In genomic region chr17:82862758-82863645, GRCh38 we compare ENCODE assay signal across 9 cellular contexts. TPM values are rescaled to one million over a fixed set of nuclear protein-coding genes. Genes with fewer than 3 reads are reported as not detected.
DNase-seq lines count a peak whose midpoint lies in the region; ATAC-seq and TF ChIP-seq lines count a peak whose summit lies in the region.
"Had no signal": no experiment of that assay in that cellular context is flagged by ENCODE, and none has a peak within 500 bp of the region (broad histone marks: within the 10 kb centered on the region; RNA-seq: fewer than 3 reads in every experiment).

No MANE protein-coding gene starts in this region.

- no peak for ATAC-seq in HG02885 (IDR thresholded peaks at IDR 0.05; ENCODE audit: poor library complexity, unreplicated experiment)

- no peaks in the 10 kb centered on the region for H3K9me3 Mint-ChIP-seq in activated CD4-positive, alpha-beta T cell treated with anti-CD3 and anti-CD28 coated beads, Interleukin-2, amount 10 ng/mL, durations not matched to agents 24 days and 14 days

- H3K36me3 Mint-ChIP-seq in activated CD4-positive, alpha-beta T cell treated with anti-CD3 and anti-CD28 coated beads, Interleukin-2, amount 10 ng/mL, durations not matched to agents 24 days and 14 days (ENCODE audit: low read depth) = peaks cover 16% of the 10 kb centered on the region

- peaks cover 73% of the 10 kb centered on the region for H3K4me1 Mint-ChIP-seq in activated CD4-positive, alpha-beta T cell treated with anti-CD3 and anti-CD28 coated beads, Interleukin-2, amount 10 ng/mL, durations not matched to agents 24 days and 14 days

- H3K36me3 ChIP-seq in SK-N-MC (ENCODE audit: insufficient read depth, low read length) = no peaks in the 10 kb centered on the region
- no peaks in the 10 kb centered on the region for H3K36me3 ChIP-seq in esophagus squamous epithelium

- no peak for DNase-seq in activated CD4-positive, alpha-beta T cell treated with anti-CD3 and anti-CD28 coated beads, Interleukin-2, amount 10 ng/mL, durations not matched to agents 24 days and 14 days
- no peak for DNase-seq in activated CD4-positive, alpha-beta T cell treated with anti-CD3 and anti-CD28 coated beads, Interleukin-2, amount 50 U/mL, for 1 hour
- DNase-seq in SK-N-MC (ENCODE audit: low read depth, low spot score) (no peak), esophagus squamous epithelium (lab: John Stamatoyannopoulos, UW) (no peak), GOT3 (lab: John Stamatoyannopoulos, UW) (no peak), MV-4-11 (lab: John Stamatoyannopoulos, UW) (no peak)
- DNase-seq: NCI-H774 had no signal

- peak overlapping the region; percentile 36; the same call in 1 of the 2 replicates for H3K4me3 ChIP-seq in SK-N-MC
- no peak overlapping the region for H3K4me3 ChIP-seq in esophagus squamous epithelium
- no peak overlapping the region for H3K4me3 ChIP-seq in skin epidermis

- H3K4me1 ChIP-seq in esophagus squamous epithelium = peaks cover 51 to 91% (median 53%) of the 10 kb centered on the region in 3 donors

- WGBS in esophagus squamous epithelium, 2 donors = 90 to 93% methylated on average over 18 to 27 of the region's 31 CpGs

- intact Hi-C loops in activated CD4-positive, alpha-beta T cell treated with anti-CD3 and anti-CD28 coated beads, Interleukin-2, amount 10 ng/mL, durations not matched to agents 24 days and 14 days (cut with micrococcal nuclease) = loop anchor here (2.0 to 10.0 kb wide), 3 partner anchors 14 to 189 kb away; no protein-coding TSS in a partner anchor
- intact Hi-C loops in esophagus squamous epithelium (cut with DNase I) = no loop called here

- no peaks in the 10 kb centered on the region for H3K27me3 ChIP-seq in esophagus squamous epithelium

- no peak for TF ChIP-seq POLR2A in esophagus squamous epithelium (IDR thresholded peaks at IDR 0.05)

- no peaks in the 10 kb centered on the region for H3K27me3 Mint-ChIP-seq in activated CD4-positive, alpha-beta T cell treated with anti-CD3 and anti-CD28 coated beads, Interleukin-2, amount 10 ng/mL, durations not matched to agents 24 days and 14 days

- H3K4me3 Mint-ChIP-seq in activated CD4-positive, alpha-beta T cell treated with anti-CD3 and anti-CD28 coated beads, Interleukin-2, amount 10 ng/mL, durations not matched to agents 24 days and 14 days = peak overlapping the region; percentile 85

- no peak for TF ChIP-seq CTCF in esophagus squamous epithelium (IDR thresholded peaks at IDR 0.05)

- H3K9me3 ChIP-seq in SK-N-MC (ENCODE audit: low read depth, low read length) = no peaks in the 10 kb centered on the region
- H3K9me3 ChIP-seq in esophagus squamous epithelium = no peaks in the 10 kb centered on the region

- peak overlapping the region; percentile 96 for H3K27ac Mint-ChIP-seq in activated CD4-positive, alpha-beta T cell treated with anti-CD3 and anti-CD28 coated beads, Interleukin-2, amount 10 ng/mL, durations not matched to agents 24 days and 14 days

- no peak overlapping the region for H3K9ac ChIP-seq in SK-N-MC (ENCODE audit: insufficient read length)

- peak overlapping the region; percentile 74; the same call in 1 of the 2 replicates for H3K27ac ChIP-seq in SK-N-MC
- peak overlapping the region; percentile 14 to 85 (median 82) for H3K27ac ChIP-seq in esophagus squamous epithelium
- H3K27ac ChIP-seq in skin epidermis = peak overlapping the region in 17 of 21 experiments; percentile 3 to 91 (median 76)

RNA-seq across cellular contexts. Expression of gene ZNF750, which starts 23.2 kb away (rescaled TPM):
- total RNA-seq in activated CD4-positive, alpha-beta T cell treated with anti-CD3 and anti-CD28 coated beads, Interleukin-2, amount 10 ng/mL, durations not matched to agents 24 days and 14 days = not detected in 2 replicates
- total RNA-seq in esophagus squamous epithelium = 100 to 1,000 TPM in 2 of 4 donors, 10 to 100 TPM in 2; 55.4 to 253 (median 96.8) TPM

Comparison
In these comparisons a context has a peak if more than half of its experiments do, and no peak if none do; other contexts are left out.
1. RNA of gene ZNF750, which starts 23.2 kb away (total RNA-seq): 55.4 to 253 TPM in esophagus squamous epithelium; not detected in activated CD4-positive, alpha-beta T cell treated with anti-CD3 and anti-CD28 coated beads, Interleukin-2, amount 10 ng/mL, durations not matched to agents 24 days and 14 days; every median in the first group is over 10 times any median in the second.
2. Peak in every context shown above with its lines, with median percentiles within 50 percentile points of each other: H3K27ac ChIP-seq.